Comparison of ENCODE assay signal across 8 cellular contexts in genomic region chr14:24013654-24014514, GRCh38. TPM values are rescaled to one million over a fixed set of nuclear protein-coding genes. Genes with fewer than 3 reads are reported as not detected.
A peak's percentile ranks its signal among the peaks of the same experiment; 100 is the strongest.
DNase-seq lines count a peak whose midpoint lies in the region; ATAC-seq, FAIRE-seq and TF ChIP-seq lines count a peak whose summit lies in the region.

No MANE protein-coding gene starts in this region.

- H3K27me3 Mint-ChIP-seq in CD8-positive, alpha-beta T cell (ENCODE audit: low read depth) = no peaks in the 10 kb centered on the region

- no peak overlapping the region for H3K4me3 Mint-ChIP-seq in CD8-positive, alpha-beta T cell

- H3K27me3 ChIP-seq in CD8-positive, alpha-beta T cell (ENCODE audit: insufficient read depth, low read length) = no peaks in the 10 kb centered on the region
- no peaks in the 10 kb centered on the region for H3K27me3 ChIP-seq in GM12878 (replicated peaks in 1 of 2; ENCODE audit: control insufficient read depth in 2 of 2, insufficient read depth in 2 of 2, low read length in 1 of 2)
- no peaks in the 10 kb centered on the region for H3K27me3 ChIP-seq in hepatocyte
- H3K27me3 ChIP-seq in spleen (replicated peaks in 1 of 7) = no peaks in the 10 kb centered on the region

- TF ChIP-seq EP300 in GM12878 (IDR thresholded peaks at IDR 0.05; ENCODE audit: borderline replicate concordance in 1 of 2, control insufficient read depth in 1 of 2, low read depth in 2 of 2, low read length in 2 of 2) = no peak

- FAIRE-seq in H54 (lab: Jason Lieb, UNC) = peak; percentile 41
- no peak for FAIRE-seq in GM12878 (lab: Jason Lieb, UNC)

- TF ChIP-seq RAD21 in GM12878 (IDR thresholded peaks at IDR 0.05; ENCODE audit: insufficient read depth, low read depth, low read length) = peak; percentile 97

- H3K27ac Mint-ChIP-seq in CD8-positive, alpha-beta T cell = no peak overlapping the region

- no peaks in the 10 kb centered on the region for H3K9me3 Mint-ChIP-seq in CD8-positive, alpha-beta T cell

- no peaks in the 10 kb centered on the region for H3K9me2 ChIP-seq in hepatocyte (replicated peaks; ENCODE audit: insufficient read depth)

- H3K4me1 ChIP-seq in CD8-positive, alpha-beta T cell (ENCODE audit: insufficient read depth, low read length) = peaks cover 7% of the 10 kb centered on the region
- H3K4me1 ChIP-seq in GM12878 (ENCODE audit: control insufficient read depth, insufficient read depth, low read length) (no peaks in the 10 kb centered on the region), hepatocyte (ENCODE audit: insufficient read depth) (no peaks in the 10 kb centered on the region), spleen (peaks cover 0 to 21% (median 8%) of the 10 kb centered on the region in 6 donors)

- intact Hi-C loops in CD8-positive, alpha-beta T cell (cut with DNase I, micrococcal nuclease) = loop anchor here (1.0 to 5.0 kb wide), 13 partner anchors 22 to 663 kb away; partner anchors contain the start of genes IRF9 (in 2 of the 2), TINF2 (in 2 of the 2), DHRS1 (in 1 of the 2) and NOP9 (in 1 of the 2)
- intact Hi-C loops in GM12878 (cut with micrococcal nuclease; ENCODE audit: unreplicated experiment) (loop anchor here (1.0 to 10.0 kb wide), 9 partner anchors 22 to 283 kb away; partner anchors contain the start of genes CARMIL3, CHMP4A, IRF9 and MDP1), spleen (cut with DNase I; ENCODE audit: low total_unique reads) (loop anchor here (5.0 kb wide), 1 partner anchor 78 kb away; the partner anchor contains the start of gene PCK2)

- no peaks in the 10 kb centered on the region for H3K9me3 ChIP-seq in CD8-positive, alpha-beta T cell (ENCODE audit: low read length)
- no peaks in the 10 kb centered on the region for H3K9me3 ChIP-seq in GM12878 (replicated peaks; ENCODE audit: control insufficient read depth, insufficient read depth, low read length)
- H3K9me3 ChIP-seq in hepatocyte (ENCODE audit: low read depth) = no peaks in the 10 kb centered on the region
- no peaks in the 10 kb centered on the region for H3K9me3 ChIP-seq in spleen

- DNase-seq in CD8-positive, alpha-beta T cell = peak in 6 of 7 experiments; percentile 14 to 66 (median 49)
- peak; percentile 33 for DNase-seq in H54 (ENCODE audit: insufficient read length, low spot score)
- DNase-seq in NCI-H1694 (lab: John Stamatoyannopoulos, UW) = peak; percentile 83
- peak; percentile 72 for DNase-seq in SW480 (ENCODE audit: low spot score)
- peak; percentile 57 for DNase-seq in GM12878 (ENCODE audit: low read depth, low spot score)
- DNase-seq in hepatocyte (ENCODE audit: low spot score) = peak; percentile 76
- DNase-seq in spleen = no peak

- H3K4me2 ChIP-seq in GM12878 (ENCODE audit: control insufficient read depth, insufficient read depth) = no peak overlapping the region
- no peak overlapping the region for H3K4me2 ChIP-seq in hepatocyte

- H3K79me2 ChIP-seq in GM12878 (ENCODE audit: control insufficient read depth, insufficient read depth, low read length) (no peaks in the 10 kb centered on the region), hepatocyte (no peaks in the 10 kb centered on the region)

- no peak overlapping the region for H3K27ac ChIP-seq in CD8-positive, alpha-beta T cell (ENCODE audit: low read depth, low read length)
- H3K27ac ChIP-seq in GM12878 (ENCODE audit: control insufficient read depth, insufficient read depth) (no peak overlapping the region), hepatocyte (no peak overlapping the region), spleen (no peak overlapping the region)

- TF ChIP-seq POLR2A in H54 (IDR thresholded peaks at IDR 0.05; ENCODE audit: low read depth, low read length) (no peak), GM12878 (IDR thresholded peaks at IDR 0.05; ENCODE audit: low read depth, low read length) (no peak), spleen (IDR thresholded peaks at IDR 0.05) (no peak)

- peaks cover 25% of the 10 kb centered on the region for H3K4me1 Mint-ChIP-seq in CD8-positive, alpha-beta T cell (ENCODE audit: low read depth)

- ATAC-seq in CD8-positive, alpha-beta T cell = peak; percentile 99
- peak; percentile 96 for ATAC-seq in GM12878
- no peak for ATAC-seq in HG03342 (IDR thresholded peaks at IDR 0.05; ENCODE audit: unreplicated experiment)

- SMC1A ChIA-PET in GM12878 (lab: Charles Lee; ENCODE audit: uncharacterized antibody, unreplicated experiment) = interaction anchor here (0.7 to 1.8 kb wide), 8 partner anchors 24 to 95 kb away, joined by 3 to 10 read pairs (median 4); no protein-coding TSS in a partner anchor

- no peaks in the 10 kb centered on the region for H3K36me3 ChIP-seq in CD8-positive, alpha-beta T cell (ENCODE audit: insufficient read depth, low read length)
- H3K36me3 ChIP-seq in GM12878 (ENCODE audit: control insufficient read depth in 2 of 2, insufficient read depth in 2 of 2, low read length in 1 of 2) = no peaks in the 10 kb centered on the region
- H3K36me3 ChIP-seq in hepatocyte (replicated peaks; ENCODE audit: insufficient read depth, low read depth) = no peaks in the 10 kb centered on the region
- no peaks in the 10 kb centered on the region for H3K36me3 ChIP-seq in spleen

- RAD21 ChIA-PET in GM12878 (lab: Charles Lee; ENCODE audit: unreplicated experiment) = interaction anchor here (0.9 to 2.1 kb wide), 4 partner anchors 40 to 147 kb away, joined by 3 to 6 read pairs (median 4); partner anchors contain the start of gene IRF9

- peak; percentile 93 for TF ChIP-seq CTCF in CD8-positive, alpha-beta T cell (IDR thresholded peaks at IDR 0.05)
- peak; percentile 77 to 91 (median 81) for TF ChIP-seq CTCF in GM12878 (IDR thresholded peaks at IDR 0.05 in 2 of 3, conservative IDR thresholded peaks at IDR 0.05 in 1 of 3; ENCODE audit: control insufficient read depth in 2 of 3, extremely low read depth in 1 of 3, insufficient read depth in 1 of 3, low read depth in 3 of 3, low read length in 3 of 3)
- peak; percentile 73 for TF ChIP-seq CTCF in hepatocyte (IDR thresholded peaks at IDR 0.05; ENCODE audit: poor library complexity)
- TF ChIP-seq CTCF in spleen (IDR thresholded peaks at IDR 0.05 in 8 of 11, conservative IDR thresholded peaks at IDR 0.05 in 3 of 11) = peak; percentile 69 to 96 (median 89)

- CTCF ChIA-PET in CD8-positive, alpha-beta T cell (lab: Charles Lee) = interaction anchor here (0.8 to 1.3 kb wide), 6 partner anchors 22 to 147 kb away, joined by 3 to 9 read pairs (median 4); partner anchors contain the start of gene IRF9
- CTCF ChIA-PET in GM12878 (lab: Yijun Ruan, JAX) = interaction anchor here (0.7 to 5.3 kb wide), 11 partner anchors 37 to 298 kb away, joined by 3 to 33 read pairs (median 4); partner anchors contain the start of gene IRF9

- no peak overlapping the region for H3K4me3 ChIP-seq in CD8-positive, alpha-beta T cell (ENCODE audit: low read depth, low read length)
- no peak overlapping the region for H3K4me3 ChIP-seq in GM12878
- no peak overlapping the region for H3K4me3 ChIP-seq in hepatocyte
- no peak overlapping the region for H3K4me3 ChIP-seq in spleen

- POLR2A ChIA-PET in CD8-positive, alpha-beta T cell (lab: Charles Lee) = no interaction called here
- POLR2A ChIA-PET in GM12878 (lab: Charles Lee) = interaction anchor here (1.2 kb wide), 1 partner anchor 79 kb away, joined by 3 read pairs; no protein-coding TSS in a partner anchor

- H2AFZ ChIP-seq in GM12878 (ENCODE audit: control insufficient read depth, low read depth, low read length) (peak overlapping the region; percentile 46), hepatocyte (no peak overlapping the region)

- H3K9ac ChIP-seq in GM12878 (ENCODE audit: control insufficient read depth, insufficient read depth, low read length) = no peak overlapping the region

- H4K20me1 ChIP-seq in GM12878 (ENCODE audit: control insufficient read depth, insufficient read depth) (no peaks in the 10 kb centered on the region), hepatocyte (ENCODE audit: insufficient read depth, poor library complexity, severe bottlenecking) (no peaks in the 10 kb centered on the region)

- WGBS in GM12878 (ENCODE audit: insufficient coverage, insufficient replicate concordance, low lambda C conversion rate, missing lambda C conversion rate) = 25% methylated on average over 12 of the region's 12 CpGs
- 40% methylated on average over 12 of the region's 12 CpGs for WGBS in hepatocyte (ENCODE audit: low lambda C conversion rate, missing lambda C conversion rate)
- 27 to 34% (median 31%) methylated on average over 9 to 12 of the region's 12 CpGs for WGBS in spleen, 5 donors

- peaks cover 7% of the 10 kb centered on the region for H3K36me3 Mint-ChIP-seq in CD8-positive, alpha-beta T cell

- no TSS peak for BruUV-seq in GM12878 (replicated peaks; lab: Mats Ljungman, UMichigan)

- in situ Hi-C loops in GM12878 (cut with MboI) = loop anchor here (5.0 kb wide), 2 partner anchors 37 to 73 kb away; no protein-coding TSS in a partner anchor

RNA-seq across cellular contexts. Expression of gene DHRS4L2, which starts 25.2 kb away (rescaled TPM):
- 1 to 10 TPM; 7.6 to 8.1 TPM for total RNA-seq in CD8-positive, alpha-beta T cell
- total RNA-seq in GM12878 (2013; cell fraction: nucleolus; rRNA removed) = 10.2 and 10.4 TPM in 2 replicates
- total RNA-seq in GM12878 (2014; rRNA removed) (31.1 and 41.7 TPM in 2 replicates), GM12878 (2014; rRNA removed; fragmentation: Illumina TruSeq; extraction: Trizol) (22.0 and 24.0 TPM in 2 replicates), GM12878 (2021) (21.5 and 24.9 TPM in 2 replicates), hepatocyte (14.6 and 15.2 TPM in 2 replicates), spleen (10 to 100 TPM in 6 of 7 donors, 1 to 10 TPM in 1; 9.2 to 32.5 (median 19.9) TPM)
- 9.5 TPM for polyA plus RNA-seq in GM12878 (2011; ENCODE audit: low read depth)
- polyA plus RNA-seq in GM12878 (2011; rRNA removed) (7.0 and 10.5 TPM in 2 replicates), GM12878 (2014; fragmentation: Illumina TruSeq; extraction: Trizol) (20.6 and 28.1 TPM in 2 replicates), GM12878 (2014; fragmentation: Nextera tagmentation; extraction: Ambion mirVana) (1 to 10 TPM; 2.8 to 6.8 TPM), GM12878 (2014; rRNA removed) (40.5 and 49.3 TPM in 2 replicates), GM12878 (2016; fragmentation: Nextera tagmentation; extraction: Ambion mirVana) (10 to 100 TPM; 27.5 to 33.1 TPM), hepatocyte (22.6 and 28.4 TPM in 2 replicates), spleen (10 to 100 TPM; 31.3 to 54.4 (median 42.7) TPM)
- polyA plus RNA-seq in GM12878 (2011; cell fraction: cytosol; rRNA removed) = 13.7 TPM in 2 replicates
- polyA plus RNA-seq in GM12878 (2011; cell fraction: nucleus; rRNA removed) = 13.5 and 14.0 TPM in 2 replicates
- polyA plus RNA-seq in GM12878 (2012) = 12.8 and 17.4 TPM in 2 replicates
- polyA minus RNA-seq in GM12878 (2011; rRNA and poly(A)+ RNA removed) = 6.5 and 13.2 TPM in 2 replicates
- polyA minus RNA-seq in GM12878 (2011; cell fraction: cytosol; rRNA and poly(A)+ RNA removed) = 2.3 and 7.8 TPM in 2 replicates
- polyA minus RNA-seq in GM12878 (2011; cell fraction: nucleus; rRNA and poly(A)+ RNA removed) = 4.8 and 7.9 TPM in 2 replicates

RNA-seq across cellular contexts. Expression of gene CARMIL3, which starts 37.9 kb away (rescaled TPM):
- total RNA-seq in CD8-positive, alpha-beta T cell = under 1 TPM; 0.14 to 0.19 TPM
- 1.6 and 2.5 TPM in 2 replicates for total RNA-seq in GM12878 (2013; cell fraction: nucleolus; rRNA removed)
- total RNA-seq in GM12878 (2014; rRNA removed) (0.17 and 0.27 TPM in 2 replicates), GM12878 (2014; rRNA removed; fragmentation: Illumina TruSeq; extraction: Trizol) (0.09 and 0.14 TPM in 2 replicates), GM12878 (2021) (0.26 and 0.72 TPM in 2 replicates), hepatocyte (0.37 and 0.40 TPM in 2 replicates), spleen (1 to 10 TPM in 6 of 7 donors, under 1 TPM in 1; 0.44 to 3.2 (median 1.5) TPM)
- not detected for polyA plus RNA-seq in GM12878 (2011; ENCODE audit: low read depth)
- polyA plus RNA-seq in GM12878 (2011; rRNA removed) (0.22 and 0.26 TPM in 2 replicates), GM12878 (2014; fragmentation: Illumina TruSeq; extraction: Trizol) (0.08 and 0.13 TPM in 2 replicates), GM12878 (2014; fragmentation: Nextera tagmentation; extraction: Ambion mirVana) (not detected), GM12878 (2014; rRNA removed) (0.32 and 0.33 TPM in 2 replicates), GM12878 (2016; fragmentation: Nextera tagmentation; extraction: Ambion mirVana) (under 1 TPM in 1 of 2 experiments, not detected in 1; 0.25 TPM), hepatocyte (0.46 TPM in 1 of 2 replicates, not detected in the other), spleen (1 to 10 TPM in 2 of 3 donors, under 1 TPM in 1; 0.39 to 1.8 (median 1.0) TPM)
- polyA plus RNA-seq in GM12878 (2011; cell fraction: cytosol; rRNA removed) = 0.21 and 0.27 TPM in 2 replicates
- 5.1 and 5.4 TPM in 2 replicates for polyA plus RNA-seq in GM12878 (2011; cell fraction: nucleus; rRNA removed)
- 0.15 and 0.17 TPM in 2 replicates for polyA plus RNA-seq in GM12878 (2012)
- 0.15 and 1.2 TPM in 2 replicates for polyA minus RNA-seq in GM12878 (2011; rRNA and poly(A)+ RNA removed)
- not detected in 2 replicates for polyA minus RNA-seq in GM12878 (2011; cell fraction: cytosol; rRNA and poly(A)+ RNA removed)
- 0.60 and 0.96 TPM in 2 replicates for polyA minus RNA-seq in GM12878 (2011; cell fraction: nucleus; rRNA and poly(A)+ RNA removed)

RNA-seq across cellular contexts. Expression of gene CPNE6, which starts 57.5 kb away (rescaled TPM):
- not detected for total RNA-seq in CD8-positive, alpha-beta T cell
- total RNA-seq in GM12878 (2013; cell fraction: nucleolus; rRNA removed) = not detected in 2 replicates
- not detected in 2 replicates for total RNA-seq in GM12878 (2014; rRNA removed)
- total RNA-seq in GM12878 (2014; rRNA removed; fragmentation: Illumina TruSeq; extraction: Trizol) = not detected in 2 replicates
- total RNA-seq in GM12878 (2021) = 0.13 and 0.18 TPM in 2 replicates
- 0.64 TPM for polyA plus RNA-seq in GM12878 (2011; ENCODE audit: low read depth)
- polyA plus RNA-seq in GM12878 (2011; rRNA removed) = 0.07 TPM in 1 of 2 replicates, not detected in the other
- 0.05 and 0.12 TPM in 2 replicates for polyA plus RNA-seq in GM12878 (2011; cell fraction: cytosol; rRNA removed)
- 0.13 and 0.25 TPM in 2 replicates for polyA plus RNA-seq in GM12878 (2011; cell fraction: nucleus; rRNA removed)
- 0.21 and 0.24 TPM in 2 replicates for polyA plus RNA-seq in GM12878 (2012)
- polyA plus RNA-seq in GM12878 (2014; fragmentation: Illumina TruSeq; extraction: Trizol) = 0.43 TPM in 1 of 2 replicates, not detected in the other
- under 1 TPM in 1 of 2 experiments, not detected in 1; 0.06 TPM for polyA plus RNA-seq in GM12878 (2014; fragmentation: Nextera tagmentation; extraction: Ambion mirVana)
- polyA plus RNA-seq in GM12878 (2014; rRNA removed) = 0.15 and 0.25 TPM in 2 replicates
- under 1 TPM; 0.32 to 0.42 TPM for polyA plus RNA-seq in GM12878 (2016; fragmentation: Nextera tagmentation; extraction: Ambion mirVana)
- polyA minus RNA-seq in GM12878 (2011; rRNA and poly(A)+ RNA removed) = 0.05 TPM in 1 of 2 replicates, not detected in the other
- polyA minus RNA-seq in GM12878 (2011; cell fraction: cytosol; rRNA and poly(A)+ RNA removed) = not detected in 2 replicates
- not detected in 2 replicates for polyA minus RNA-seq in GM12878 (2011; cell fraction: nucleus; rRNA and poly(A)+ RNA removed)
- total RNA-seq in hepatocyte = not detected in 2 replicates
- not detected in 2 replicates for polyA plus RNA-seq in hepatocyte
- total RNA-seq in spleen = under 1 TPM in 1 of 7 donors, not detected in 6; 0.13 TPM
- under 1 TPM in 1 of 3 donors, not detected in 2; 0.03 TPM for polyA plus RNA-seq in spleen
